In the genomic region with DNA sequence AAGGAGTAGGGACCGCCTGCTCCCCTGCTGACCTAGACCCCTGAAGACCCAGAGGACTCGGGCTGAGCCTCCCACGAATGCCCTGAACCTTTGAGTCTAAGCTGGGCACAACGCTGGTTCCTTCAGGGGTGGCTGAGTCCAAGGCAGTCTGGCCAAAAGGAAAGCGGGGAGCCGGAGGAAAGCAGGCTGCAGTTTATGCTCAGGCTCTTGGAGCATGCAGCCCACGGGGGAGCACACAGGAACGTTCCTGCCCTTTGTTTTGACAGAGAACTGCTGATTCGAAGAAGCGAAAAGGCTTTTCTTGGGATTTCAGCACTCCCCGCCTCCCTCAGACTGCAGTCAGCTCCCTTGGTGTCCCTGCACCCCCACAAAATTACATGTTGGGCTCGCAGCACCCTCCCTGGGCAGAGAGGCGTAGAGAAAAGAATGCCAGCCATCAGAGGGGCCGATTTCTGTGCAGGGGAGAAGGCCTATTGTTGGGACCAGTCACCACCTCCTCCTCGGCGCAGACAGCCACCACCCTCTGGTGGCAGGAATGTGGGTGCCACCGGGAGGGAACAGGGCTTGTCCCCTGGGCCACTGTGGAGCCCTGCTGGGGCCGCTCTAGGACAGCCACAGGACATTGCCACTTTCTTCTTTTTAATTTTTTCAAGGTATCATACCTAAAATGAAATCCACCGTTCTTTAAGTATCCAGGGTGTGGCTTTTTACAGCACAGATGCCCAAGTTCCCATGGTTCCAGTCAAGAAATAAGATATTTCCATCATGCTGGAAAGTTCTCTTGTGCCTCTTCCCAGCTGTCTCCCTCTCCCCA, we compare ENCODE assay signal across 8 cellular contexts.
DNase-seq lines count a peak whose midpoint lies in the region; ATAC-seq and TF ChIP-seq lines count a peak whose summit lies in the region.

No MANE protein-coding gene starts in this region.

- peak overlapping the region; percentile 93 to 97 for H2BK12ac ChIP-seq in mesenchymal stem cell (ENCODE audit: low read length in 2 of 2)

- H3K4me3 Mint-ChIP-seq in endothelial cell (ENCODE audit: unreplicated experiment) = no peak overlapping the region

- in situ Hi-C loops in ACHN (cut with HindIII; ENCODE audit: low pct_ligation_motif_present, low pct_unique_long_range_greater_than_20kb, low sequenced_read_pairs) = no loop called here

- H3K4me1 Mint-ChIP-seq in endothelial cell (ENCODE audit: unreplicated experiment) = peaks cover 37% of the 10 kb centered on the region

- DNase-seq in ACHN = peak; percentile 77
- DNase-seq in NCI-H460 (ENCODE audit: extremely low read depth, low read depth) = peak; percentile 81
- peak; percentile 11 to 16 for DNase-seq in activated CD4-positive, alpha-beta T cell treated with anti-CD3 and anti-CD28 coated beads, Interleukin-2, amount 50 U/mL, for 24 hours (ENCODE audit: low read depth in 1 of 2, low spot score in 1 of 2)
- peak; percentile 94 for DNase-seq in endothelial cell (ENCODE audit: low spot score)
- DNase-seq in mesenchymal stem cell = peak; percentile 76
- DNase-seq in stimulated activated CD8-positive, alpha-beta memory T cell treated with anti-CD3 and anti-CD28 coated beads, Interleukin-4, amount 100 ng/mL, for 24 hours (ENCODE audit: low read depth) = peak; percentile 12

- H2BK5ac ChIP-seq in mesenchymal stem cell (ENCODE audit: low read depth, low read length, poor library complexity, severe bottlenecking) = peak overlapping the region; percentile 87

- H2AK5ac ChIP-seq in mesenchymal stem cell (ENCODE audit: low read length, severe bottlenecking) = peak overlapping the region; percentile 99

- no peak overlapping the region for H3K4me3 ChIP-seq in mesenchymal stem cell (ENCODE audit: insufficient read depth in 1 of 2, low read depth in 1 of 2, low read length in 2 of 2)

- 47% methylated on average over 19 of the region's 19 CpGs for WGBS in mesenchymal stem cell

- ATAC-seq in GM18909 (IDR thresholded peaks at IDR 0.05; ENCODE audit: poor library complexity, unreplicated experiment) (peak; percentile 45), GM18517 (IDR thresholded peaks at IDR 0.05; ENCODE audit: unreplicated experiment) (no peak)

- peak overlapping the region; percentile 60 for H2BK15ac ChIP-seq in mesenchymal stem cell (ENCODE audit: low read depth, poor library complexity, severe bottlenecking)

- H3K9ac ChIP-seq in mesenchymal stem cell (ENCODE audit: low read length) = peak overlapping the region; percentile 64

- H4K8ac ChIP-seq in mesenchymal stem cell (ENCODE audit: low read length) = peak overlapping the region; percentile 86

- H3K18ac ChIP-seq in mesenchymal stem cell (ENCODE audit: low read depth in 1 of 2, low read length in 2 of 2) = peak overlapping the region; percentile 79 to 88

- H3K4me2 ChIP-seq in mesenchymal stem cell (ENCODE audit: low read length, poor library complexity, severe bottlenecking) = peak overlapping the region; percentile 32

- peak overlapping the region; percentile 69 to 85 for H3K4ac ChIP-seq in mesenchymal stem cell (ENCODE audit: low read depth in 1 of 2, low read length in 2 of 2)

- no peaks in the 10 kb centered on the region for H3K27me3 ChIP-seq in mesenchymal stem cell (ENCODE audit: control insufficient read depth in 1 of 2, insufficient read depth in 1 of 2, low read length in 2 of 2)

- peak overlapping the region; percentile 92 for H4K91ac ChIP-seq in mesenchymal stem cell (ENCODE audit: low read length)

- peak overlapping the region; percentile 30 for H3K27ac Mint-ChIP-seq in endothelial cell (ENCODE audit: unreplicated experiment)

- H2BK120ac ChIP-seq in mesenchymal stem cell (ENCODE audit: low read depth, low read length) = peak overlapping the region; percentile 39

- H3K4me1 ChIP-seq in mesenchymal stem cell (ENCODE audit: control insufficient read depth, insufficient read depth, low read depth, low read length) = peaks cover 67% of the 10 kb centered on the region

- H3K9me3 Mint-ChIP-seq in endothelial cell (ENCODE audit: unreplicated experiment) = no peaks in the 10 kb centered on the region

- peaks cover 14% of the 10 kb centered on the region for H3K79me1 ChIP-seq in mesenchymal stem cell (replicated peaks; ENCODE audit: low read length, poor library complexity, severe bottlenecking)

- H3K27me3 Mint-ChIP-seq in endothelial cell (ENCODE audit: unreplicated experiment) = peaks cover 12% of the 10 kb centered on the region

- peak; percentile 99 for TF ChIP-seq CTCF in endothelial cell (IDR thresholded peaks at IDR 0.05; ENCODE audit: unreplicated experiment)

- H3K27ac ChIP-seq in mesenchymal stem cell (ENCODE audit: low read length, poor library complexity, severe bottlenecking) = peak overlapping the region; percentile 93

- H3K23ac ChIP-seq in mesenchymal stem cell (ENCODE audit: low read length in 2 of 2) = peak overlapping the region in 1 of 2 experiments; percentile 57

- H3K14ac ChIP-seq in mesenchymal stem cell (ENCODE audit: low read length in 2 of 2) = peak overlapping the region in 1 of 2 experiments; percentile 73

- H3K36me3 ChIP-seq in mesenchymal stem cell (ENCODE audit: control insufficient read depth in 1 of 2, insufficient read depth in 2 of 2, low read depth in 1 of 2, low read length in 2 of 2) = peaks cover 0 to 16% of the 10 kb centered on the region in 2 experiments

- no peaks in the 10 kb centered on the region for H3K9me3 ChIP-seq in mesenchymal stem cell (ENCODE audit: control insufficient read depth, low read length)

- peaks cover 4% of the 10 kb centered on the region for H3K36me3 Mint-ChIP-seq in endothelial cell (ENCODE audit: low read depth, unreplicated experiment)

- no peak overlapping the region for H2AFZ ChIP-seq in mesenchymal stem cell (ENCODE audit: low read depth, low read length)

Comparison
In these comparisons a context has a peak if more than half of its experiments do, and no peak if none do; other contexts are left out.
1. DNase-seq: peak in every context shown above with its lines; median percentile 94 in endothelial cell; 81 in NCI-H460; 77 in ACHN; 76 in mesenchymal stem cell; 14 in activated CD4-positive, alpha-beta T cell treated with anti-CD3 and anti-CD28 coated beads, Interleukin-2, amount 50 U/mL, for 24 hours; 12 in stimulated activated CD8-positive, alpha-beta memory T cell treated with anti-CD3 and anti-CD28 coated beads, Interleukin-4, amount 100 ng/mL, for 24 hours.